Comparison of ENCODE assay signal across 1 cellular context in the genomic region with DNA sequence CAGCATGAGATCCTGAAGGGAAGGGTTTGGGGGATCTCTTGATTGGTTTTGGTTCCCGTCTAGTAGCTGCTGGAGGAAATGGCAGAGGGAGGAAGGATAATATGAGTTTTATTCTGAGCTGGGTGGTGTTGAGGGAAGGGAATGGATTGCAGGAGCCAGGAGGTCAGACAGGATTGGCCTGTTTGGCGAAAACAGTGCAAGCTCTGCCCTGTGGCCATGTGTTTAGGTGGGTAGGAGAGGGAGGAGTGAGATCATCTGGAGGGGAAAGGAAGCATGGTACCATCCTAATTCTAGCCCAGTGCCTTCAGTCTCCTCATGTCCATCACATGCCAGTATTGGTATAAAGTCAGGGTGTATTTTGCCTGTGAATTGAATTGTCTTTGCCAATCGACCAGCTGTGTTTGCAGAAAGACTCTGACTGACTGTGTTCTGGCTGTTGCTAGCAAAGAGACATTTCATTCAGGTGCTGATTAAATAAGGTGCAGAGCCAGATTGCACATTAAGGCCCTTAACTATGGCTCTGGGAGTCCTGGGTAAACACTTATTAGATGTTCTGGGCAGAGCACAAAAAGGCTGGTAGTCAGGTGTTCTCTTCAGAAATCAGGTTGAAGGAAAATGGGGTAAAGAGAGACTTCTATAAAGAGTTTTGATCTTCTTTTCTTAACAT.
TF ChIP-seq lines count a peak whose summit lies in the region.

No MANE protein-coding gene starts in this region.

TF ChIP-seq in GM12878, 131 proteins besides CTCF, POLR2A, EP300 and RAD21:
- no peak for TF ChIP-seq ZZZ3 (IDR thresholded peaks at IDR 0.05; ENCODE audit: control insufficient read depth, insufficient read length, low read depth)
- TF ChIP-seq SP1 (IDR thresholded peaks at IDR 0.05; ENCODE audit: low read depth, low read length): no peak
- TF ChIP-seq STAT3 (IDR thresholded peaks at IDR 0.05; ENCODE audit: low read depth, low read length): no peak
- TF ChIP-seq NFIC (IDR thresholded peaks at IDR 0.05; ENCODE audit: low read depth, low read length): no peak
- TF ChIP-seq RELA (IDR thresholded peaks at IDR 0.05; ENCODE audit: borderline replicate concordance, partially characterized antibody): no peak
- TF ChIP-seq MYC (IDR thresholded peaks at IDR 0.05; ENCODE audit: insufficient read depth, insufficient read length, insufficient replicate concordance, low read length, severe bottlenecking): no peak
- no peak for TF ChIP-seq POLR2AphosphoS5 (IDR thresholded peaks at IDR 0.05; ENCODE audit: low read length)
- TF ChIP-seq TCF3 (IDR thresholded peaks at IDR 0.05; ENCODE audit: borderline replicate concordance, insufficient read depth, low read depth, low read length): no peak
- TF ChIP-seq, protein P1, sequence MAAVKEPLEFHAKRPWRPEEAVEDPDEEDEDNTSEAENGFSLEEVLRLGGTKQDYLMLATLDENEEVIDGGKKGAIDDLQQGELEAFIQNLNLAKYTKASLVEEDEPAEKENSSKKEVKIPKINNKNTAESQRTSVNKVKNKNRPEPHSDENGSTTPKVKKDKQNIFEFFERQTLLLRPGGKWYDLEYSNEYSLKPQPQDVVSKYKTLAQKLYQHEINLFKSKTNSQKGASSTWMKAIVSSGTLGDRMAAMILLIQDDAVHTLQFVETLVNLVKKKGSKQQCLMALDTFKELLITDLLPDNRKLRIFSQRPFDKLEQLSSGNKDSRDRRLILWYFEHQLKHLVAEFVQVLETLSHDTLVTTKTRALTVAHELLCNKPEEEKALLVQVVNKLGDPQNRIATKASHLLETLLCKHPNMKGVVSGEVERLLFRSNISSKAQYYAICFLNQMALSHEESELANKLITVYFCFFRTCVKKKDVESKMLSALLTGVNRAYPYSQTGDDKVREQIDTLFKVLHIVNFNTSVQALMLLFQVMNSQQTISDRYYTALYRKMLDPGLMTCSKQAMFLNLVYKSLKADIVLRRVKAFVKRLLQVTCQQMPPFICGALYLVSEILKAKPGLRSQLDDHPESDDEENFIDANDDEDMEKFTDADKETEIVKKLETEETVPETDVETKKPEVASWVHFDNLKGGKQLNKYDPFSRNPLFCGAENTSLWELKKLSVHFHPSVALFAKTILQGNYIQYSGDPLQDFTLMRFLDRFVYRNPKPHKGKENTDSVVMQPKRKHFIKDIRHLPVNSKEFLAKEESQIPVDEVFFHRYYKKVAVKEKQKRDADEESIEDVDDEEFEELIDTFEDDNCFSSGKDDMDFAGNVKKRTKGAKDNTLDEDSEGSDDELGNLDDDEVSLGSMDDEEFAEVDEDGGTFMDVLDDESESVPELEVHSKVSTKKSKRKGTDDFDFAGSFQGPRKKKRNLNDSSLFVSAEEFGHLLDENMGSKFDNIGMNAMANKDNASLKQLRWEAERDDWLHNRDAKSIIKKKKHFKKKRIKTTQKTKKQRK (IDR thresholded peaks at IDR 0.05; ENCODE audit: low read depth, low read length): no peak
- no peak for TF ChIP-seq ZNF217 (IDR thresholded peaks at IDR 0.05)
- no peak for TF ChIP-seq EGR1 (IDR thresholded peaks at IDR 0.05; ENCODE audit: borderline replicate concordance in 1 of 2, low read depth in 2 of 2, low read length in 2 of 2)
- no peak for TF ChIP-seq FOS (IDR thresholded peaks at IDR 0.05; ENCODE audit: borderline replicate concordance, extremely low read depth, insufficient read length)
- TF ChIP-seq SMAD5 (IDR thresholded peaks at IDR 0.05; ENCODE audit: low read depth): no peak
- TF ChIP-seq, protein P2, sequence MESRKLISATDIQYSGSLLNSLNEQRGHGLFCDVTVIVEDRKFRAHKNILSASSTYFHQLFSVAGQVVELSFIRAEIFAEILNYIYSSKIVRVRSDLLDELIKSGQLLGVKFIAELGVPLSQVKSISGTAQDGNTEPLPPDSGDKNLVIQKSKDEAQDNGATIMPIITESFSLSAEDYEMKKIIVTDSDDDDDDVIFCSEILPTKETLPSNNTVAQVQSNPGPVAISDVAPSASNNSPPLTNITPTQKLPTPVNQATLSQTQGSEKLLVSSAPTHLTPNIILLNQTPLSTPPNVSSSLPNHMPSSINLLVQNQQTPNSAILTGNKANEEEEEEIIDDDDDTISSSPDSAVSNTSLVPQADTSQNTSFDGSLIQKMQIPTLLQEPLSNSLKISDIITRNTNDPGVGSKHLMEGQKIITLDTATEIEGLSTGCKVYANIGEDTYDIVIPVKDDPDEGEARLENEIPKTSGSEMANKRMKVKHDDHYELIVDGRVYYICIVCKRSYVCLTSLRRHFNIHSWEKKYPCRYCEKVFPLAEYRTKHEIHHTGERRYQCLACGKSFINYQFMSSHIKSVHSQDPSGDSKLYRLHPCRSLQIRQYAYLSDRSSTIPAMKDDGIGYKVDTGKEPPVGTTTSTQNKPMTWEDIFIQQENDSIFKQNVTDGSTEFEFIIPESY (IDR thresholded peaks at IDR 0.05): no peak
- no peak for TF ChIP-seq RB1 (IDR thresholded peaks at IDR 0.05; ENCODE audit: borderline replicate concordance)
